In the genomic region with DNA sequence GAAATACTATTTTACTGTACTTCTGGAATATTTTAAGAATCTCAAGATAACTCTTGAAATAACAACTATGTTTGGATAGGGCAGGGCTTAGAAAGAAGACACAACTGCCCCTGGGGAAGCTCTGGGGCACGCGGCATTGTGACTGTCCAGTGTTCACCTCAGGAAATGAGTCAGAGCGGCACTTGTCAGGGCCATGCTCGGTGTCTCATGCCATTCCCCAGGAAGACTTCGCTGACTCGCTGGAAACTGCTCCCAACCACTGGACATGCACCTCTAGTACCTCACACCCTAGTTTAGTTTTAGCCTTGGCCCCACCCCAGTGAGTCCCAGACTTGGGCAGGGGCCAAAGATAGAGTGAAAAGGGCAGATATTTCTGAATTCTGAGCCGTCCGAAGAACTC, we compare ENCODE assay signal across 9 cellular contexts.
A peak's percentile ranks its signal among the peaks of the same experiment; 100 is the strongest.
DNase-seq lines count a peak whose midpoint lies in the region; FAIRE-seq and TF ChIP-seq lines count a peak whose summit lies in the region.
"Had no signal": no experiment of that assay in that cellular context is flagged by ENCODE, and none has a peak within 500 bp of the region (broad histone marks: within the 10 kb centered on the region; RNA-seq: fewer than 3 reads in every experiment).

No MANE protein-coding gene starts in this region.

- peaks cover 5% of the 10 kb centered on the region for H3K27me3 Mint-ChIP-seq in astrocyte (ENCODE audit: low read depth, unreplicated experiment)

- H3K9ac ChIP-seq in HUES48 (ENCODE audit: low read depth, low read length): peak overlapping the region; percentile 18; the same call in 1 of the 2 replicates
- H3K9ac ChIP-seq in astrocyte (ENCODE audit: low read length): peak overlapping the region; percentile 1
- H3K9ac ChIP-seq in iPS-18a (ENCODE audit: low read length): peak overlapping the region; percentile 7

- H3K27ac Mint-ChIP-seq in astrocyte (ENCODE audit: unreplicated experiment): peak overlapping the region; percentile 38

- peaks cover 9% of the 10 kb centered on the region for H3K36me3 Mint-ChIP-seq in astrocyte (ENCODE audit: low read depth, unreplicated experiment)

- 52 to 65% (median 56%) methylated on average over 8 of the region's 8 CpGs for WGBS in stomach, 5 donors

- TF ChIP-seq CTCF in astrocyte (IDR thresholded peaks at IDR 0.05; ENCODE audit: insufficient read depth, low read depth, low read length) (no peak), stomach (IDR thresholded peaks at IDR 0.05) (no peak)

- no peaks in the 10 kb centered on the region for H4K20me1 ChIP-seq in astrocyte (ENCODE audit: insufficient read depth, low read length)

- H3K9me3 Mint-ChIP-seq in astrocyte (ENCODE audit: unreplicated experiment): peaks cover 2% of the 10 kb centered on the region

- DNase-seq in astrocyte (ENCODE audit: low read depth) (peak; percentile 54), stomach (no peak), NCI-H446 treated with DMSO at 0.1 percent for 48 hours (lab: John Stamatoyannopoulos, UW) (no peak), amygdala (lab: John Stamatoyannopoulos, UW) (no peak)
- DNase-seq in stimulated activated CD4-positive, alpha-beta T cell treated with anti-CD3 and anti-CD28 coated beads, Interleukin-4, amount 100 ng/mL, for 4 hours: no peak

- no peaks in the 10 kb centered on the region for H3K79me2 ChIP-seq in astrocyte (ENCODE audit: insufficient read depth, low read length)

- H3K9me3 ChIP-seq in HUES48 (ENCODE audit: control insufficient read depth, insufficient read depth, low read length) (no peaks in the 10 kb centered on the region), astrocyte (ENCODE audit: insufficient read depth, low read depth, low read length) (no peaks in the 10 kb centered on the region), iPS-18a (ENCODE audit: control insufficient read depth, low read depth, low read length) (no peaks in the 10 kb centered on the region), stomach (no peaks in the 10 kb centered on the region)

- no peak for TF ChIP-seq EP300 in stomach (IDR thresholded peaks at IDR 0.05)

- H3K27me3 ChIP-seq in HUES48 (ENCODE audit: control insufficient read depth, insufficient read depth, low read length): no peaks in the 10 kb centered on the region
- no peaks in the 10 kb centered on the region for H3K27me3 ChIP-seq in astrocyte (ENCODE audit: insufficient read depth, low read length)
- no peaks in the 10 kb centered on the region for H3K27me3 ChIP-seq in iPS-18a (ENCODE audit: control insufficient read depth, insufficient read depth, low read length)
- H3K27me3 ChIP-seq in stomach: no peaks in the 10 kb centered on the region

- no peak overlapping the region for H3K27ac ChIP-seq in HUES48 (ENCODE audit: low read depth, low read length)
- no peak overlapping the region for H3K27ac ChIP-seq in astrocyte (ENCODE audit: low read depth, low read length)
- H3K27ac ChIP-seq in iPS-18a (ENCODE audit: low read length): no peak overlapping the region
- peak overlapping the region in 3 of 5 donors; percentile 37 to 70 (median 53) for H3K27ac ChIP-seq in stomach

- peak overlapping the region; percentile 41 for H3K4me2 ChIP-seq in astrocyte (ENCODE audit: low read length)

- H3K4me3 ChIP-seq in HUES48 (ENCODE audit: low read depth, low read length) (no peak overlapping the region), astrocyte (ENCODE audit: insufficient read depth, low read depth, low read length) (no peak overlapping the region), iPS-18a (ENCODE audit: low read length) (no peak overlapping the region), stomach (no peak overlapping the region)
- H3K4me3 ChIP-seq: GM12878 had no signal

- FAIRE-seq in astrocyte (lab: Jason Lieb, UNC): no peak
- FAIRE-seq: GM12878, TTC549 had no signal

- H3K4me1 Mint-ChIP-seq in astrocyte (ENCODE audit: low read depth, unreplicated experiment): peaks cover 19% of the 10 kb centered on the region

- H3K4me1 ChIP-seq in HUES48 (ENCODE audit: control insufficient read depth, insufficient read depth, low read length) (peaks cover 18% of the 10 kb centered on the region), astrocyte (ENCODE audit: insufficient read depth, low read length) (peaks cover 14% of the 10 kb centered on the region), iPS-18a (ENCODE audit: control insufficient read depth, low read depth, low read length) (peaks cover 20% of the 10 kb centered on the region), stomach (peaks cover 0 to 40% (median 23%) of the 10 kb centered on the region in 4 donors)

- no peak overlapping the region for H2AFZ ChIP-seq in astrocyte (ENCODE audit: low read depth, low read length)

- intact Hi-C loops in stomach (cut with DNase I; ENCODE audit: low total_unique reads): no loop called here

- no peak for TF ChIP-seq POLR2A in stomach (IDR thresholded peaks at IDR 0.05)

- peak overlapping the region; percentile 2 for H3K4me3 Mint-ChIP-seq in astrocyte (ENCODE audit: unreplicated experiment)

- H3K36me3 ChIP-seq in HUES48 (ENCODE audit: control insufficient read depth, insufficient read depth, low read length): no peaks in the 10 kb centered on the region
- H3K36me3 ChIP-seq in astrocyte (ENCODE audit: insufficient read depth, low read length): no peaks in the 10 kb centered on the region
- H3K36me3 ChIP-seq in iPS-18a (ENCODE audit: control insufficient read depth, low read depth, low read length): no peaks in the 10 kb centered on the region
- H3K36me3 ChIP-seq in stomach: peaks cover 0 to 31% (median 3%) of the 10 kb centered on the region in 4 donors

Comparison
In these comparisons a context has a peak if more than half of its experiments do, and no peak if none do; other contexts are left out.
1. H3K27ac ChIP-seq: peak in stomach (3 of 5); none in HUES48 (single experiment), astrocyte (single experiment) and iPS-18a (single experiment).
2. Peak in every context shown above with its lines, with median percentiles within 50 percentile points of each other: H3K9ac ChIP-seq.